Comparison of ENCODE assay signal across 29 cellular contexts in the genomic region with DNA sequence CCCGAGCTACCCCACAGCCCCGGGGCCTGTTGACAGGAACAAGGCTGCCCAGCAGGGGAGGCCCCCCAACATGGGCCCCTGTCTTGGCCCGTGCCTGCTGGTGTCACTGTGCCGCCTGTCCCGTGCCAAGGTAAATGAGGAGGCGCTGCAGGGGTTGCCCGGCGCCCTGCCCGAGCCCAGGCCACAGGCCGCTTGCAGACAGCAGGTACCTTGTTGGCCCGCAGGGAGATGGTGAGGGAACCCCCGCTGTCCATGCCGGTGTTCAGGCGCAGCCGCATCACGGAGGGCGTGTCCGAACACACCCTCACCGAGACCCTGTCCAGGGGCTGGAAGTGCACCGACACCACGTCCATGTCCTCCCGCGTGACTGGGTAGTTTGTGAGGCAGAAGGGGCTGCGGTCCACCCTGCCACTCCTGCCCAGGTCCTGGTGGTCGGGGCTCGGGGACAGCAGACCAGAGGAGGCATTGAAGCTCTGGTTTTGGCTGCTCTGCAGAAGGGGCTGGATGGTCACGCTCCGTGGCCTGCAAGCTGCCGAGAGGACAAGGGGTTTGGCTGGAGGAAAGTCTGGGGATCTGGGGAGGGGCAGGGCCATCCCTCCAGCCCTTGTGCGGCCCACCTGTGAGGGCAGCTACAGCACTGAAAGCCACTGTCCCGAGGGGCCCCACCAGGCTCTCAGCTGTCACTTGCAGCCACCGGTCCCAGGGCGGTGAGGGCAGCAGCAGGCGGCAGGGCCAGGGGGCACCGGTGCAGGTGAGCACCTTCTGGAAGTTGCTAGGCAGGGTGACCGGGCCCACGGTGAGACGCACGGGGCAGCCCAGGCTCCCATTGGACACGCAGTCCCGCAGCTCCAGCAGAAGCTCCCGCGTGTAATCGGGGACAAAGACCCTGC.
"Had no signal": no experiment of that assay in that cellular context is flagged by ENCODE, and none has a peak within 500 bp of the region (broad histone marks: within the 10 kb centered on the region; RNA-seq: fewer than 3 reads in every experiment).

No MANE protein-coding gene starts in this region.

- H3K9me3 ChIP-seq: esophagus muscularis mucosa, heart right ventricle, left ventricle myocardium inferior, neutrophil, ovary, prostate gland, stomach, thyroid gland, upper lobe of left lung, vagina had no signal

- DNase-seq: activated CD4-positive, alpha-beta memory T cell treated with anti-CD3 and anti-CD28 coated beads for 36 hours; activated CD4-positive, alpha-beta T cell treated with anti-CD3 and anti-CD28 coated beads, Interleukin-2, amount 10 ng/mL, durations not matched to agents 24 days and 14 days; activated CD4-positive, CD25-positive, alpha-beta regulatory T cell treated with anti-CD3 and anti-CD28 coated beads, Interleukin-2, amount 50 U/mL, for 72 hours; activated gamma-delta T cell treated with Interleukin-2 at 50 U/mL for 16 hours; activated naive CD8-positive, alpha-beta T cell treated with anti-CD3 and anti-CD28 coated beads, Interleukin-2, amount 50 U/mL, for 24 hours; activated T-cell treated with anti-CD3 and anti-CD28 coated beads, Interleukin-2, amount 50 U/mL, for 4 hours; amygdala; central memory CD4-positive, alpha-beta T cell; endodermal cell; foreskin melanocyte; kidney glomerular epithelial cell; left ventricle myocardium inferior; retina; stimulated activated CD4-positive, alpha-beta T cell treated with anti-CD3 and anti-CD28 coated beads, Interleukin-15, amount 100 ng/mL, for 24 hours; stimulated activated CD4-positive, alpha-beta T cell treated with anti-CD3 and anti-CD28 coated beads, Interleukin-2, amount 100 ng/mL, for 24 hours; stimulated activated naive B cell treated with anti-CD40 and anti-IgM and Interleukin-4, amounts not matched to agents 10 μg/mL and 1 μg/mL and 100 μg/mL, for 72 hours; stomach; T-helper 9 cell; thyroid gland; WERI-Rb-1 had no signal

- H3K27ac ChIP-seq: esophagus muscularis mucosa, heart right ventricle, left ventricle myocardium inferior, neutrophil, ovary, prostate gland, stomach, thyroid gland, upper lobe of left lung, vagina, WERI-Rb-1 had no signal

- H3K4me3 ChIP-seq: esophagus muscularis mucosa, heart right ventricle, left ventricle myocardium inferior, ovary, prostate gland, smooth muscle cell, stomach, thyroid gland, upper lobe of left lung, vagina had no signal

- H3K27me3 ChIP-seq: esophagus muscularis mucosa, heart right ventricle, neutrophil, ovary, stomach, thyroid gland, upper lobe of left lung, vagina had no signal

- H3K4me2 ChIP-seq: smooth muscle cell had no signal

- H3K36me3 ChIP-seq: ovary had no signal

- ATAC-seq: activated naive CD8-positive, alpha-beta T cell treated with anti-CD3 and anti-CD28 coated beads, Interleukin-2, amount 50 U/mL, for 24 hours; activated T-cell treated with anti-CD3 and anti-CD28 coated beads, Interleukin-2, amount 50 U/mL, for 4 hours; activated T-helper 17 cell treated with anti-CD3 and anti-CD28 coated beads, Interleukin-2, amount 50 U/mL, for 72 hours; heart right ventricle; stimulated activated naive B cell treated with anti-CD40 and anti-IgM and Interleukin-4, amounts not matched to agents 10 μg/mL and 1 μg/mL and 100 μg/mL, for 72 hours had no signal
